ENCODE assay signal across 7 cellular contexts in the genomic region with DNA sequence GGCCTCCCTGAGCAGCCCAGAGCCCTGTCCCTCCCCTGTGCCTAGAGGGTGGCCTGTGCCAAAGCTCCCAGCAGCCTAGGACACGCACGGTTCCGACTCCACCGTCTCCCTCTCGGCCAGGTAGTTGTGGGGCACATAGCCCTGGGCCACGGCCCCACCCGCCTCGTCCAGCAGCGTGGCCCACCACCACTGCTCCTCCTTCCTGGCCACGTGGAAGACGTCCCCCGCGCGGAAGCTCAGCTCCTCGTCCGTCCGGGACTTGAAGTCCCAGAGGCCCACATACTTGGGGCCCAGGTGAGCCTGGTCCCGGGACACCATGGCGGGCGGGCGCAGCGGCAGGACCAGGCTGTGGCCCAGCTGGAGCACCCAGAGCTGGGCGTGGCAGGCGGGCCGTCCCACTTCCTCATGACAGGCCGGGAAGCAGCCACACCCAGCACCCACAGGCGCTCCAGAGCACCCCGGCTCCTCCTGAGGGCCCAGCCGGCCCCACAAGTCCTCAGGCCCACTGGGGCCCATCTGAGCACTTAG. TPM values are rescaled to one million over a fixed set of nuclear protein-coding genes. Genes with fewer than 3 reads are reported as not detected.
DNase-seq lines count a peak whose midpoint lies in the region; ATAC-seq and TF ChIP-seq lines count a peak whose summit lies in the region.

A gene (minus strand): TSS at position 380 of the 528 bp plus-strand sequence. CDS start 62 bp downstream, at position 318.

- peak within 1 kb of the TSS; percentile 95 for H3K27ac ChIP-seq in VCaP

- peak; percentile 60 for DNase-seq in left cardiac atrium
- peak; percentile 39 for DNase-seq in stimulated activated CD4-positive, alpha-beta T cell treated with anti-CD3 and anti-CD28 coated beads, Interleukin-4, amount 100 ng/mL, for 24 hours
- no peak for DNase-seq in H4 (ENCODE audit: low spot score)
- DNase-seq in NCI-H510A treated with DMSO at 0.1 percent for 48 hours (lab: John Stamatoyannopoulos, UW), result no peak

- ATAC-seq in GM18861 (IDR thresholded peaks at IDR 0.05; ENCODE audit: unreplicated experiment) (peak; percentile 9), HG03025 (IDR thresholded peaks at IDR 0.05; ENCODE audit: low FRiP score, unreplicated experiment) (peak; percentile 18), left cardiac atrium (peak in 1 of 2 donors; percentile 29)

- intact Hi-C loops in left cardiac atrium (cut with DNase I), result loop anchor here (5.0 to 10.0 kb wide), 4 partner anchors 75 to 440 kb away; a partner anchor contains a TSS

- no peak for TF ChIP-seq CTCF in VCaP (conservative IDR thresholded peaks at IDR 0.05)

RNA-seq across cellular contexts. Expression of the gene that starts here (rescaled TPM):
- under 1 TPM in 1 of 2 donors, not detected in 1; 0.29 TPM for total RNA-seq in left cardiac atrium
- not detected in 2 replicates for total RNA-seq in H4 (2014; rRNA removed; shearing (Covaris generic))

Comparison
In these comparisons a context has a peak if more than half of its experiments do, and no peak if none do; other contexts are left out.
1. Peak in DNase-seq in left cardiac atrium; RNA of the gene not detected or under 1 TPM.